30 cellular contexts compared by ENCODE assay signal in genomic region chr7:50970092-50970491, GRCh38.
DNase-seq lines count a peak whose midpoint lies in the region; TF ChIP-seq lines count a peak whose summit lies in the region.
"Had no signal": no experiment of that assay in that cellular context is flagged by ENCODE, and none has a peak within 500 bp of the region (broad histone marks: within the 10 kb centered on the region; RNA-seq: fewer than 3 reads in every experiment).

No MANE protein-coding gene starts in this region.

- H2BK120ac ChIP-seq in mesendoderm (ENCODE audit: low read depth, low read length) = no peak overlapping the region

- H4K5ac ChIP-seq in mesendoderm (ENCODE audit: low read length) = no peak overlapping the region

- H3K9me3 ChIP-seq in esophagus squamous epithelium = no peaks in the 10 kb centered on the region
- no peaks in the 10 kb centered on the region for H3K9me3 ChIP-seq in OCI-LY7 (ENCODE audit: low read length)
- H3K9me3 ChIP-seq: testis had no signal

- H3K9me3 Mint-ChIP-seq in nephron progenitor cell = peaks cover 35% of the 10 kb centered on the region

- no peak overlapping the region for H3K56ac ChIP-seq in mesendoderm (ENCODE audit: low read length)

- no TSS peak for BruUV-seq in OCI-LY7 (replicated peaks; lab: Mats Ljungman, UMichigan)

- no peak overlapping the region for H2BK5ac ChIP-seq in mesendoderm (ENCODE audit: low read length)

- no peak overlapping the region for H3K27ac ChIP-seq in mesendoderm (ENCODE audit: low read depth, low read length)
- H3K27ac ChIP-seq in esophagus squamous epithelium = no peak overlapping the region
- no peak overlapping the region for H3K27ac ChIP-seq in OCI-LY7 (ENCODE audit: low read depth, low read length, poor library complexity, severe bottlenecking)
- H3K27ac ChIP-seq: BLaER1 treated with 17β-estradiol and CSF1 and Interleukin-3, amounts not matched to agents 10 nM and 100 nM; HL-60; parathyroid adenoma; testis; WERI-Rb-1 had no signal

- intact Hi-C loops in esophagus squamous epithelium (cut with DNase I) (no loop called here), OCI-LY7 (cut with micrococcal nuclease; ENCODE audit: unreplicated experiment) (no loop called here)

- TF ChIP-seq CTCF in esophagus squamous epithelium (IDR thresholded peaks at IDR 0.05) (no peak), OCI-LY7 (conservative IDR thresholded peaks at IDR 0.05; ENCODE audit: low read length) (no peak), nephron progenitor cell (IDR thresholded peaks at IDR 0.05) (no peak)

- H3K9ac ChIP-seq in mesendoderm (ENCODE audit: low read length) = no peak overlapping the region
- H3K9ac ChIP-seq: BLaER1 treated with 17β-estradiol and CSF1 and Interleukin-3, amounts not matched to agents 10 nM and 100 nM; parathyroid adenoma had no signal

- POLR2A ChIA-PET in OCI-LY7 (lab: Charles Lee) = interaction anchor here (0.7 kb wide), 1 partner anchor 363 kb away, joined by 3 read pairs; no protein-coding TSS in a partner anchor

- no peaks in the 10 kb centered on the region for H3K4me1 ChIP-seq in mesendoderm (ENCODE audit: control insufficient read depth, low read depth, low read length)
- H3K4me1 ChIP-seq in esophagus squamous epithelium = peaks cover 0 to 5% (median 0%) of the 10 kb centered on the region in 3 donors
- H3K4me1 ChIP-seq in OCI-LY7 (ENCODE audit: insufficient read depth, low read length, poor library complexity, severe bottlenecking) = no peaks in the 10 kb centered on the region
- H3K4me1 ChIP-seq: parathyroid adenoma, testis had no signal

- WGBS in mesendoderm (ENCODE audit: extremely low coverage, insufficient coverage, low lambda C conversion rate) = no CpG with 5 or more reads among the region's 7 CpGs
- WGBS in esophagus squamous epithelium, 2 donors = 33 to 54% methylated on average over 6 of the region's 7 CpGs

- H3K36me3 ChIP-seq in mesendoderm (ENCODE audit: control insufficient read depth, insufficient read depth, low read length) (no peaks in the 10 kb centered on the region), esophagus squamous epithelium (no peaks in the 10 kb centered on the region), OCI-LY7 (ENCODE audit: insufficient read depth, low read length) (no peaks in the 10 kb centered on the region)
- H3K36me3 ChIP-seq: BLaER1 treated with 17β-estradiol and CSF1 and Interleukin-3, amounts not matched to agents 10 nM and 100 nM; WERI-Rb-1 had no signal

- H3K79me2 ChIP-seq in mesendoderm (ENCODE audit: control insufficient read depth, insufficient read depth, low read length) (no peaks in the 10 kb centered on the region), OCI-LY7 (ENCODE audit: insufficient read depth, low read depth, low read length) (no peaks in the 10 kb centered on the region)
- H3K79me2 ChIP-seq: parathyroid adenoma had no signal

- H3K27ac Mint-ChIP-seq in nephron progenitor cell = no peak overlapping the region
- H3K27ac Mint-ChIP-seq: activated naive CD4-positive, alpha-beta T cell treated with anti-CD3 and anti-CD28 coated beads, Interleukin-2, amount 50 U/mL, for 24 hours; dendritic cell treated with granulocyte-macrophage colony-stimulating factor and Interleukin-4, amounts not matched to agents 40 ng/mL and 50 ng/mL, for 4 days; nephron; stimulated activated naive B cell treated with anti-CD40 and anti-IgM and Interleukin-4, amounts not matched to agents 10 μg/mL and 1 μg/mL and 100 μg/mL, for 72 hours had no signal

- no peak overlapping the region for H3K4ac ChIP-seq in mesendoderm (ENCODE audit: low read depth, low read length)

- H2BK15ac ChIP-seq in mesendoderm (replicated peaks; ENCODE audit: low read depth) = no peak overlapping the region

- H2AK5ac ChIP-seq in mesendoderm (ENCODE audit: low read length) = no peak overlapping the region

- H3K18ac ChIP-seq in mesendoderm (ENCODE audit: low read length) = no peak overlapping the region

- no peak overlapping the region for H2AFZ ChIP-seq in OCI-LY7 (ENCODE audit: low read length)
- H2AFZ ChIP-seq: parathyroid adenoma had no signal

- no peaks in the 10 kb centered on the region for H3K4me1 Mint-ChIP-seq in nephron progenitor cell
- H3K4me1 Mint-ChIP-seq: activated naive CD4-positive, alpha-beta T cell treated with anti-CD3 and anti-CD28 coated beads, Interleukin-2, amount 50 U/mL, for 24 hours; nephron; stimulated activated naive B cell treated with anti-CD40 and anti-IgM and Interleukin-4, amounts not matched to agents 10 μg/mL and 1 μg/mL and 100 μg/mL, for 72 hours had no signal

- CTCF ChIA-PET in OCI-LY7 (lab: Charles Lee; ENCODE audit: unreplicated experiment) = no interaction called here

- H3K4me3 ChIP-seq in mesendoderm (ENCODE audit: low read length) (no peak overlapping the region), esophagus squamous epithelium (no peak overlapping the region), OCI-LY7 (ENCODE audit: low read depth, low read length, poor library complexity, severe bottlenecking) (no peak overlapping the region)
- H3K4me3 ChIP-seq: BLaER1 treated with 17β-estradiol and CSF1 and Interleukin-3, amounts not matched to agents 10 nM and 100 nM; testis had no signal

- peak; percentile 62 for DNase-seq in G401 (ENCODE audit: low spot score)
- DNase-seq in NCI-H2029 (lab: John Stamatoyannopoulos, UW) = peak; percentile 63
- DNase-seq in cerebellum (ENCODE audit: low spot score) = peak; percentile 50
- DNase-seq in mesendoderm = peak; percentile 19
- no peak for DNase-seq in esophagus squamous epithelium (lab: John Stamatoyannopoulos, UW)
- no peak for DNase-seq in SHP77 (lab: John Stamatoyannopoulos, UW)
- DNase-seq in OCI-LY7 (ENCODE audit: low spot score) = no peak
- DNase-seq in nephron progenitor cell = no peak
- DNase-seq: activated CD4-positive, alpha-beta T cell treated with anti-CD3 and anti-CD28 coated beads, Interleukin-2, amount 50 U/mL, for 4 hours; anterior cingulate cortex; COR-L47; HCEC 1CT; kidney glomerular epithelial cell; midbrain; NCI-H1048; NCI-H2081; NCI-H524 treated with DMSO at 0.1 percent for 48 hours; right cardiac atrium; stimulated activated CD4-positive, alpha-beta T cell treated with anti-CD3 and anti-CD28 coated beads, Interleukin-12 subunit alpha, Interleukin-12 subunit beta, amount 100 ng/mL, for 4 hours; stimulated activated CD4-positive, alpha-beta T cell treated with anti-CD3 and anti-CD28 coated beads, Interleukin-4, amount 100 ng/mL, for 24 hours; stimulated activated naive B cell treated with anti-CD40 and anti-IgM and Interleukin-4, amounts not matched to agents 10 μg/mL and 1 μg/mL and 100 μg/mL, for 72 hours; T-helper 9 cell; testis; WERI-Rb-1 had no signal

- H4K20me1 ChIP-seq in OCI-LY7 (ENCODE audit: insufficient read depth, low read length) = no peaks in the 10 kb centered on the region
- H4K20me1 ChIP-seq: BLaER1 treated with 17β-estradiol and CSF1 and Interleukin-3, amounts not matched to agents 10 nM and 100 nM had no signal

- TF ChIP-seq POLR2A in esophagus squamous epithelium (IDR thresholded peaks at IDR 0.05) = no peak

- H4K8ac ChIP-seq in mesendoderm (ENCODE audit: low read depth, low read length) = no peak overlapping the region

- no peak overlapping the region for H3K4me2 ChIP-seq in mesendoderm (ENCODE audit: low read length)
- H3K4me2 ChIP-seq in OCI-LY7 (ENCODE audit: low read length) = no peak overlapping the region
- H3K4me2 ChIP-seq: BLaER1 treated with 17β-estradiol and CSF1 and Interleukin-3, amounts not matched to agents 10 nM and 100 nM had no signal

- H3K27me3 Mint-ChIP-seq in nephron progenitor cell (ENCODE audit: low read depth, poor library complexity) = no peaks in the 10 kb centered on the region
- H3K27me3 Mint-ChIP-seq: activated naive CD4-positive, alpha-beta T cell treated with anti-CD3 and anti-CD28 coated beads, Interleukin-2, amount 50 U/mL, for 24 hours; dendritic cell treated with granulocyte-macrophage colony-stimulating factor and Interleukin-4, amounts not matched to agents 40 ng/mL and 50 ng/mL, for 4 days; stimulated activated naive B cell treated with anti-CD40 and anti-IgM and Interleukin-4, amounts not matched to agents 10 μg/mL and 1 μg/mL and 100 μg/mL, for 72 hours had no signal

- no peak overlapping the region for H3K23ac ChIP-seq in mesendoderm (ENCODE audit: low read length)

- no peaks in the 10 kb centered on the region for H3K79me1 ChIP-seq in mesendoderm (ENCODE audit: low read length)

- H3K4me3 Mint-ChIP-seq in nephron progenitor cell = no peak overlapping the region
- H3K4me3 Mint-ChIP-seq: activated naive CD4-positive, alpha-beta T cell treated with anti-CD3 and anti-CD28 coated beads, Interleukin-2, amount 50 U/mL, for 24 hours; dendritic cell treated with granulocyte-macrophage colony-stimulating factor and Interleukin-4, amounts not matched to agents 40 ng/mL and 50 ng/mL, for 4 days; nephron; stimulated activated naive B cell treated with anti-CD40 and anti-IgM and Interleukin-4, amounts not matched to agents 10 μg/mL and 1 μg/mL and 100 μg/mL, for 72 hours had no signal

- in situ Hi-C loops in G401 (cut with HindIII; ENCODE audit: low sequenced_read_pairs) = no loop called here

- peaks cover 13% of the 10 kb centered on the region for H3K36me3 Mint-ChIP-seq in nephron progenitor cell (ENCODE audit: low read depth)
- H3K36me3 Mint-ChIP-seq: activated naive CD4-positive, alpha-beta T cell treated with anti-CD3 and anti-CD28 coated beads, Interleukin-2, amount 50 U/mL, for 24 hours had no signal

- H3K9me2 ChIP-seq in OCI-LY7 (ENCODE audit: insufficient read depth, low read length) = no peaks in the 10 kb centered on the region

- no peaks in the 10 kb centered on the region for H3K27me3 ChIP-seq in mesendoderm (ENCODE audit: insufficient read depth, low read length, poor library complexity)
- H3K27me3 ChIP-seq in esophagus squamous epithelium = no peaks in the 10 kb centered on the region
- H3K27me3 ChIP-seq: BLaER1 treated with 17β-estradiol and CSF1 and Interleukin-3, amounts not matched to agents 10 nM and 100 nM; testis had no signal

Comparison
In these comparisons a context has a peak if more than half of its experiments do, and no peak if none do; other contexts are left out.
1. DNase-seq: peak in G401 (single experiment), NCI-H2029 (single experiment), cerebellum (single experiment) and mesendoderm (single experiment); none in esophagus squamous epithelium (single experiment), SHP77 (0 of 2), OCI-LY7 (single experiment) and nephron progenitor cell (single experiment).